12 cellular contexts compared by ENCODE assay signal in genomic region chr12:127548123-127548553, GRCh38.
DNase-seq lines count a peak whose midpoint lies in the region; ATAC-seq and TF ChIP-seq lines count a peak whose summit lies in the region.
"Had no signal": no experiment of that assay in that cellular context is flagged by ENCODE, and none has a peak within 500 bp of the region (broad histone marks: within the 10 kb centered on the region; RNA-seq: fewer than 3 reads in every experiment).

No MANE protein-coding gene starts in this region.

- intact Hi-C loops in activated CD4-positive, alpha-beta T cell treated with anti-CD3 and anti-CD28 coated beads for 36 hours (cut with DNase I, micrococcal nuclease), result no loop called here
- intact Hi-C loops in activated T-helper 2 cell treated with anti-CD3 and anti-CD28 coated beads, Interferon-gamma antibody, Interleukin-2, Interleukin-4, amounts not matched to agents 10 μg/mL and 5 μg/mL and 100 μg/mL, durations not matched to agents 14 hours and 24 hours and 36 hours (cut with micrococcal nuclease), result no loop called here

- in situ Hi-C loops in astrocyte of the spinal cord (cut with HindIII; ENCODE audit: low sequenced_read_pairs), result no loop called here

- POLR2A ChIA-PET in activated CD4-positive, alpha-beta T cell treated with anti-CD3 and anti-CD28 coated beads for 36 hours (lab: Charles Lee), result no interaction called here
- POLR2A ChIA-PET in HEK293T (lab: Yijun Ruan, JAX), result no interaction called here

- no peaks in the 10 kb centered on the region for H3K27me3 Mint-ChIP-seq in activated CD4-positive, alpha-beta T cell treated with anti-CD3 and anti-CD28 coated beads for 36 hours
- H3K27me3 Mint-ChIP-seq in activated T-helper 2 cell treated with anti-CD3 and anti-CD28 coated beads, Interferon-gamma antibody, Interleukin-2, Interleukin-4, amounts not matched to agents 10 μg/mL and 5 μg/mL and 100 μg/mL, durations not matched to agents 14 hours and 24 hours and 36 hours (ENCODE audit: low read depth), result peaks cover 3% of the 10 kb centered on the region

- ATAC-seq in activated CD4-positive, alpha-beta T cell treated with anti-CD3 and anti-CD28 coated beads for 36 hours, result peak; percentile 55

- H3K4me3 Mint-ChIP-seq in activated CD4-positive, alpha-beta T cell treated with anti-CD3 and anti-CD28 coated beads for 36 hours, result no peak overlapping the region
- H3K4me3 Mint-ChIP-seq in activated T-helper 2 cell treated with anti-CD3 and anti-CD28 coated beads, Interferon-gamma antibody, Interleukin-2, Interleukin-4, amounts not matched to agents 10 μg/mL and 5 μg/mL and 100 μg/mL, durations not matched to agents 14 hours and 24 hours and 36 hours (ENCODE audit: low read depth), result no peak overlapping the region

- DNase-seq in activated CD4-positive, alpha-beta T cell treated with anti-CD3 and anti-CD28 coated beads for 36 hours, result peak; percentile 13
- DNase-seq in activated CD4-positive, alpha-beta T cell treated with anti-CD3 and anti-CD28 coated beads for 48 hours, result no peak
- DNase-seq in NCI-H2107 treated with DMSO at 0.1 percent for 48 hours (lab: John Stamatoyannopoulos, UW; ENCODE audit: unreplicated experiment) (peak; percentile 97), astrocyte of the spinal cord (ENCODE audit: low read depth, low spot score) (peak; percentile 72), superior temporal gyrus (ENCODE audit: extremely low spot score) (peak; percentile 15), HEK293T (ENCODE audit: extremely low spot score) (no peak)
- DNase-seq in stimulated activated CD8-positive, alpha-beta memory T cell treated with anti-CD3 and anti-CD28 coated beads, Interleukin-4, amount 100 ng/mL, for 48 hours, result no peak
- no peak for DNase-seq in activated T-helper 2 cell treated with anti-CD3 and anti-CD28 coated beads, Interferon-gamma antibody, Interleukin-2, Interleukin-4, amounts not matched to agents 10 μg/mL and 5 μg/mL and 100 μg/mL, durations not matched to agents 14 hours and 24 hours and 36 hours (ENCODE audit: low spot score)
- DNase-seq: NCI-H1694; stimulated activated CD4-positive, alpha-beta T cell treated with anti-CD3 and anti-CD28 coated beads, Interleukin-1b, Interleukin-23, amount 100 ng/mL, for 48 hours; stimulated activated naive CD4-positive, alpha-beta T cell treated with Interleukin-2 at 50 U/mL for 16 hours had no signal

- H3K9me3 Mint-ChIP-seq in activated CD4-positive, alpha-beta T cell treated with anti-CD3 and anti-CD28 coated beads for 36 hours (ENCODE audit: low read depth), result no peaks in the 10 kb centered on the region
- peaks cover 16% of the 10 kb centered on the region for H3K9me3 Mint-ChIP-seq in activated T-helper 2 cell treated with anti-CD3 and anti-CD28 coated beads, Interferon-gamma antibody, Interleukin-2, Interleukin-4, amounts not matched to agents 10 μg/mL and 5 μg/mL and 100 μg/mL, durations not matched to agents 14 hours and 24 hours and 36 hours

- H3K27ac Mint-ChIP-seq in activated CD4-positive, alpha-beta T cell treated with anti-CD3 and anti-CD28 coated beads for 36 hours, result no peak overlapping the region
- no peak overlapping the region for H3K27ac Mint-ChIP-seq in activated T-helper 2 cell treated with anti-CD3 and anti-CD28 coated beads, Interferon-gamma antibody, Interleukin-2, Interleukin-4, amounts not matched to agents 10 μg/mL and 5 μg/mL and 100 μg/mL, durations not matched to agents 14 hours and 24 hours and 36 hours

- no peak for TF ChIP-seq CTCF in astrocyte of the spinal cord (IDR thresholded peaks at IDR 0.05; ENCODE audit: low read depth, low read length)

- CTCF ChIA-PET in activated CD4-positive, alpha-beta T cell treated with anti-CD3 and anti-CD28 coated beads for 36 hours (lab: Charles Lee), result interaction anchor here (0.6 kb wide), 1 partner anchor 33 kb away, joined by 3 read pairs; no protein-coding TSS in a partner anchor
- CTCF ChIA-PET in HEK293T (lab: Yijun Ruan, JAX), result no interaction called here

- H3K4me1 Mint-ChIP-seq in activated CD4-positive, alpha-beta T cell treated with anti-CD3 and anti-CD28 coated beads for 36 hours, result no peaks in the 10 kb centered on the region
- no peaks in the 10 kb centered on the region for H3K4me1 Mint-ChIP-seq in activated T-helper 2 cell treated with anti-CD3 and anti-CD28 coated beads, Interferon-gamma antibody, Interleukin-2, Interleukin-4, amounts not matched to agents 10 μg/mL and 5 μg/mL and 100 μg/mL, durations not matched to agents 14 hours and 24 hours and 36 hours (ENCODE audit: low read depth)

- no peaks in the 10 kb centered on the region for H3K36me3 Mint-ChIP-seq in activated CD4-positive, alpha-beta T cell treated with anti-CD3 and anti-CD28 coated beads for 36 hours (ENCODE audit: low read depth)
- H3K36me3 Mint-ChIP-seq in activated T-helper 2 cell treated with anti-CD3 and anti-CD28 coated beads, Interferon-gamma antibody, Interleukin-2, Interleukin-4, amounts not matched to agents 10 μg/mL and 5 μg/mL and 100 μg/mL, durations not matched to agents 14 hours and 24 hours and 36 hours (ENCODE audit: low read depth), result no peaks in the 10 kb centered on the region

- H3K4me3 ChIP-seq in astrocyte of the spinal cord (ENCODE audit: low read depth, low read length), result no peak overlapping the region
- H3K4me3 ChIP-seq: coronary artery had no signal

TF ChIP-seq in HEK293T, 16 proteins besides CTCF, POLR2A, EP300 and RAD21:
- TF ChIP-seq FOXK2 (IDR thresholded peaks at IDR 0.05) (no peak), FOXA1 (IDR thresholded peaks at IDR 0.05) (no peak), ELF4 (IDR thresholded peaks at IDR 0.05) (no peak), SP1 (IDR thresholded peaks at IDR 0.05) (no peak), LEF1 (IDR thresholded peaks at IDR 0.05; ENCODE audit: borderline replicate concordance) (no peak), NFRKB (IDR thresholded peaks at IDR 0.05) (no peak), ARNT (IDR thresholded peaks at IDR 0.05) (no peak), HDGF (IDR thresholded peaks at IDR 0.05; ENCODE audit: borderline replicate concordance) (no peak), TARDBP (IDR thresholded peaks at IDR 0.05) (no peak), FOXM1 (IDR thresholded peaks at IDR 0.05; ENCODE audit: borderline replicate concordance) (no peak), ZNF384 (IDR thresholded peaks at IDR 0.05) (no peak), CTBP1 (IDR thresholded peaks at IDR 0.05; ENCODE audit: borderline replicate concordance) (no peak), SUZ12 (IDR thresholded peaks at IDR 0.05) (no peak), L3MBTL2 (conservative IDR thresholded peaks at IDR 0.05) (no peak), BHLHE40 (IDR thresholded peaks at IDR 0.05; ENCODE audit: borderline replicate concordance) (no peak)
- TF ChIP-seq, protein P1, sequence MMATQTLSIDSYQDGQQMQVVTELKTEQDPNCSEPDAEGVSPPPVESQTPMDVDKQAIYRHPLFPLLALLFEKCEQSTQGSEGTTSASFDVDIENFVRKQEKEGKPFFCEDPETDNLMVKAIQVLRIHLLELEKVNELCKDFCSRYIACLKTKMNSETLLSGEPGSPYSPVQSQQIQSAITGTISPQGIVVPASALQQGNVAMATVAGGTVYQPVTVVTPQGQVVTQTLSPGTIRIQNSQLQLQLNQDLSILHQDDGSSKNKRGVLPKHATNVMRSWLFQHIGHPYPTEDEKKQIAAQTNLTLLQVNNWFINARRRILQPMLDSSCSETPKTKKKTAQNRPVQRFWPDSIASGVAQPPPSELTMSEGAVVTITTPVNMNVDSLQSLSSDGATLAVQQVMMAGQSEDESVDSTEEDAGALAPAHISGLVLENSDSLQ (IDR thresholded peaks at IDR 0.05), result no peak

Comparison
In these comparisons a context has a peak if more than half of its experiments do, and no peak if none do; other contexts are left out.
1. DNase-seq: peak in activated CD4-positive, alpha-beta T cell treated with anti-CD3 and anti-CD28 coated beads for 36 hours (single experiment), NCI-H2107 treated with DMSO at 0.1 percent for 48 hours (single experiment), astrocyte of the spinal cord (single experiment) and superior temporal gyrus (single experiment); none in activated CD4-positive, alpha-beta T cell treated with anti-CD3 and anti-CD28 coated beads for 48 hours (single experiment), HEK293T (single experiment), stimulated activated CD8-positive, alpha-beta memory T cell treated with anti-CD3 and anti-CD28 coated beads, Interleukin-4, amount 100 ng/mL, for 48 hours (single experiment) and activated T-helper 2 cell treated with anti-CD3 and anti-CD28 coated beads, Interferon-gamma antibody, Interleukin-2, Interleukin-4, amounts not matched to agents 10 μg/mL and 5 μg/mL and 100 μg/mL, durations not matched to agents 14 hours and 24 hours and 36 hours (single experiment).